In the genomic region with DNA sequence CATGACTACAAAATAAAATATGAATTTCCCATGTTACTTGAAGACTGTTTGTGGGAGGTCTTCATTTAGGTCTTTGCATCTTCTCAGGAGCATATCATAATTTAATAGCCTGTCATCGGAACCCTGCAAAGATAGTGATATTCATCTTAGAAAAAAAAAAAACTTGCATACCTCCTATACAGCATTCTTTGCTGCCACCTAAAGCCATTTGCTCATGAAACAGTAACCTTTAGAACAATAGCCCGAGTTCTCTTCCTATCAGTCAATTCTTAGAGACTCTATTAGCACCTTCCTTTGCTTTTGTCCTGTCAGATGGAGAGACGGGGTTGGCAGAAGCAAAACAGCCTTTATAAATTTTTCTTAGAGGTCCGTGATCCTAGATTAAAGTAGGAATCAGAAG, we compare ENCODE assay signal across 18 cellular contexts.
"Had no signal": no experiment of that assay in that cellular context is flagged by ENCODE, and none has a peak within 500 bp of the region (broad histone marks: within the 10 kb centered on the region; RNA-seq: fewer than 3 reads in every experiment).

No MANE protein-coding gene starts in this region.

- H3K27ac ChIP-seq: breast epithelium, epithelial cell of prostate, heart left ventricle, left lung, skin epidermis, tibial artery had no signal

- H3K27me3 ChIP-seq: breast epithelium, heart left ventricle, left lung, tibial artery had no signal

- DNase-seq: activated CD4-positive, CD25-positive, alpha-beta regulatory T cell treated with anti-CD3 and anti-CD28 coated beads, Interleukin-2, amount 50 U/mL, for 72 hours; activated naive CD4-positive, alpha-beta T cell treated with Interleukin-2 at 50 U/mL for 16 hours; activated T-cell treated with anti-CD3 and anti-CD28 coated beads for 4 hours; aorta; cerebellar nuclear complex; dermis blood vessel endothelial cell; effector memory CD8-positive, alpha-beta T cell; heart left ventricle; left lung; mammary epithelial cell; naive thymus-derived CD8-positive, alpha-beta T cell; nucleus accumbens; stimulated activated CD4-positive, alpha-beta T cell treated with anti-CD3 and anti-CD28 coated beads, Interleukin-4, amount 100 ng/mL, for 24 hours; stimulated activated naive CD4-positive, alpha-beta T cell; tibial artery had no signal

- H3K4me1 ChIP-seq: breast epithelium, left lung, tibial artery had no signal

- H3K36me3 ChIP-seq: breast epithelium, heart left ventricle, left lung, tibial artery had no signal

- H3K4me3 ChIP-seq: breast epithelium, heart left ventricle, left lung, skin epidermis, tibial artery had no signal
